Comparison of ENCODE assay signal across 8 cellular contexts in genomic region chr3:10319804-10320203, GRCh38. TPM values are rescaled to one million over a fixed set of nuclear protein-coding genes. Genes with fewer than 3 reads are reported as not detected.
DNase-seq lines count a peak whose midpoint lies in the region; ATAC-seq and TF ChIP-seq lines count a peak whose summit lies in the region.
"Had no signal": no experiment of that assay in that cellular context is flagged by ENCODE, and none has a peak within 500 bp of the region (broad histone marks: within the 10 kb centered on the region; RNA-seq: fewer than 3 reads in every experiment).

No MANE protein-coding gene starts in this region.

- no peak overlapping the region for H3K27ac ChIP-seq in HL-60 (replicated peaks)

- H3K9me3 ChIP-seq in iPS-18c (ENCODE audit: control insufficient read depth, insufficient read depth, low read length): no peaks in the 10 kb centered on the region

- peaks cover 0 to under 1% of the 10 kb centered on the region in 2 donors for H3K27me3 Mint-ChIP-seq in stimulated activated naive B cell treated with anti-CD40 and anti-IgM and Interleukin-4, amounts not matched to agents 10 μg/mL and 1 μg/mL and 100 μg/mL, for 72 hours

- no peak for TF ChIP-seq CTCF in HL-60 (IDR thresholded peaks at IDR 0.05; ENCODE audit: insufficient read depth, low read length)

- H3K27me3 ChIP-seq in HL-60 (ENCODE audit: insufficient read depth, poor library complexity, severe bottlenecking): no peaks in the 10 kb centered on the region

- H3K4me1 Mint-ChIP-seq in stimulated activated naive B cell treated with anti-CD40 and anti-IgM and Interleukin-4, amounts not matched to agents 10 μg/mL and 1 μg/mL and 100 μg/mL, for 72 hours: peaks cover 18 to 42% of the 10 kb centered on the region in 2 donors

- H3K9me3 Mint-ChIP-seq in activated naive CD4-positive, alpha-beta T cell treated with anti-CD3 and anti-CD28 coated beads, Interleukin-2, amount 50 U/mL, for 72 hours: no peaks in the 10 kb centered on the region
- no peaks in the 10 kb centered on the region for H3K9me3 Mint-ChIP-seq in stimulated activated naive B cell treated with anti-CD40 and anti-IgM and Interleukin-4, amounts not matched to agents 10 μg/mL and 1 μg/mL and 100 μg/mL, for 72 hours

- H3K36me3 Mint-ChIP-seq in activated naive CD4-positive, alpha-beta T cell treated with anti-CD3 and anti-CD28 coated beads, Interleukin-2, amount 50 U/mL, for 72 hours: peaks cover 0 to 13% of the 10 kb centered on the region in 2 donors
- peaks cover 9 to 11% of the 10 kb centered on the region in 2 donors for H3K36me3 Mint-ChIP-seq in stimulated activated naive B cell treated with anti-CD40 and anti-IgM and Interleukin-4, amounts not matched to agents 10 μg/mL and 1 μg/mL and 100 μg/mL, for 72 hours

- DNase-seq in HL-60 (ENCODE audit: low read depth in 1 of 2, low spot score in 1 of 2) (no peak), globus pallidus (ENCODE audit: low spot score) (no peak), left colon (no peak)
- DNase-seq in activated naive CD4-positive, alpha-beta T cell treated with anti-CD3 and anti-CD28 coated beads, Interleukin-2, amount 50 U/mL, for 72 hours (ENCODE audit: low spot score in 2 of 2): no peak
- no peak for DNase-seq in stimulated activated naive B cell treated with anti-CD40 and anti-IgM and Interleukin-4, amounts not matched to agents 10 μg/mL and 1 μg/mL and 100 μg/mL, for 72 hours
- no peak for DNase-seq in effector CD4-positive, alpha-beta T cell

- peak overlapping the region; percentile 83 to 87 for H3K4me3 Mint-ChIP-seq in stimulated activated naive B cell treated with anti-CD40 and anti-IgM and Interleukin-4, amounts not matched to agents 10 μg/mL and 1 μg/mL and 100 μg/mL, for 72 hours

- peak overlapping the region; percentile 97 for H3K4me3 ChIP-seq in HL-60 (replicated peaks; ENCODE audit: insufficient read depth, low read length)
- H3K4me3 ChIP-seq in iPS-18c (ENCODE audit: insufficient read depth, low read depth, low read length): peak overlapping the region; percentile 98

- ATAC-seq in activated naive CD4-positive, alpha-beta T cell treated with anti-CD3 and anti-CD28 coated beads, Interleukin-2, amount 50 U/mL, for 72 hours: no peak
- no peak for ATAC-seq in stimulated activated naive B cell treated with anti-CD40 and anti-IgM and Interleukin-4, amounts not matched to agents 10 μg/mL and 1 μg/mL and 100 μg/mL, for 72 hours (replicated peaks)
- ATAC-seq in left colon: no peak

- peak overlapping the region; percentile 99 for H3K27ac Mint-ChIP-seq in activated naive CD4-positive, alpha-beta T cell treated with anti-CD3 and anti-CD28 coated beads, Interleukin-2, amount 50 U/mL, for 72 hours
- H3K27ac Mint-ChIP-seq in stimulated activated naive B cell treated with anti-CD40 and anti-IgM and Interleukin-4, amounts not matched to agents 10 μg/mL and 1 μg/mL and 100 μg/mL, for 72 hours: no peak overlapping the region

- intact Hi-C loops in left colon (cut with DNase I, micrococcal nuclease): no loop called here

RNA-seq across cellular contexts. Expression of gene SEC13, which starts 1.1 kb away (rescaled TPM):
- 100 to 1,000 TPM in 1 of 2 donors, 10 to 100 TPM in 1; 91.9 to 113 TPM for total RNA-seq in activated naive CD4-positive, alpha-beta T cell treated with anti-CD3 and anti-CD28 coated beads, Interleukin-2, amount 50 U/mL, for 72 hours
- 100 to 1,000 TPM; 107 to 134 TPM for total RNA-seq in left colon

RNA-seq across cellular contexts. Expression of gene GHRL, which starts 27.1 kb away (rescaled TPM):
- not detected for total RNA-seq in activated naive CD4-positive, alpha-beta T cell treated with anti-CD3 and anti-CD28 coated beads, Interleukin-2, amount 50 U/mL, for 72 hours
- 1 to 10 TPM in 1 of 2 donors, under 1 TPM in 1; 0.75 to 1.1 TPM for total RNA-seq in left colon
- total RNA-seq: activated CD8-positive, alpha-beta memory T cell treated with anti-CD3 and anti-CD28 coated beads for 36 hours had no signal
